ENCODE assay signal across 15 cellular contexts in genomic region chr17:43118679-43119615, GRCh38.
"Had no signal": no experiment of that assay in that cellular context is flagged by ENCODE, and none has a peak within 500 bp of the region (broad histone marks: within the 10 kb centered on the region; RNA-seq: fewer than 3 reads in every experiment).

No MANE protein-coding gene starts in this region.

- H2AFZ ChIP-seq: neural progenitor cell, parathyroid adenoma had no signal

- H3K27ac ChIP-seq: adrenal gland, left ventricle myocardium inferior, neural progenitor cell, parathyroid adenoma, skin epidermis, tibial artery had no signal

- H3K9ac ChIP-seq: neural progenitor cell, parathyroid adenoma had no signal

- H3K9me3 ChIP-seq: adrenal gland, left ventricle myocardium inferior, tibial artery had no signal

- DNase-seq: activated CD4-positive, alpha-beta memory T cell treated with anti-CD3 and anti-CD28 coated beads, Interleukin-2, amount 10 ng/mL, durations not matched to agents 7 days and 5 days; activated CD4-positive, alpha-beta T cell treated with anti-CD3 and anti-CD28 coated beads for 1 hour; activated CD8-positive, alpha-beta memory T cell treated with anti-CD3 and anti-CD28 coated beads, Interleukin-2, amount 50 U/mL, for 4 hours; activated naive CD4-positive, alpha-beta T cell treated with anti-CD3 and anti-CD28 coated beads, Interleukin-2, amount 10 ng/mL, durations not matched to agents 7 days and 5 days; dermis blood vessel endothelial cell; immature natural killer cell; left ventricle myocardium inferior; retina; stimulated activated CD4-positive, alpha-beta T cell treated with anti-CD3 and anti-CD28 coated beads, Interleukin-4, amount 100 ng/mL, for 4 hours; tibial artery had no signal

- ATAC-seq: activated T-helper 17 cell treated with anti-CD3 and anti-CD28 coated beads, Interleukin-2, amount 50 U/mL, for 72 hours had no signal

- H3K36me3 ChIP-seq: adrenal gland, left ventricle myocardium inferior, tibial artery had no signal

- H3K4me1 ChIP-seq: left ventricle myocardium inferior, parathyroid adenoma, tibial artery had no signal

- H3K27me3 ChIP-seq: adrenal gland, neural progenitor cell, tibial artery had no signal

- H3K4me3 ChIP-seq: adrenal gland, left ventricle myocardium inferior, neural progenitor cell, skin epidermis, tibial artery had no signal

- H3K4me2 ChIP-seq: neural progenitor cell had no signal
